In the genomic region with DNA sequence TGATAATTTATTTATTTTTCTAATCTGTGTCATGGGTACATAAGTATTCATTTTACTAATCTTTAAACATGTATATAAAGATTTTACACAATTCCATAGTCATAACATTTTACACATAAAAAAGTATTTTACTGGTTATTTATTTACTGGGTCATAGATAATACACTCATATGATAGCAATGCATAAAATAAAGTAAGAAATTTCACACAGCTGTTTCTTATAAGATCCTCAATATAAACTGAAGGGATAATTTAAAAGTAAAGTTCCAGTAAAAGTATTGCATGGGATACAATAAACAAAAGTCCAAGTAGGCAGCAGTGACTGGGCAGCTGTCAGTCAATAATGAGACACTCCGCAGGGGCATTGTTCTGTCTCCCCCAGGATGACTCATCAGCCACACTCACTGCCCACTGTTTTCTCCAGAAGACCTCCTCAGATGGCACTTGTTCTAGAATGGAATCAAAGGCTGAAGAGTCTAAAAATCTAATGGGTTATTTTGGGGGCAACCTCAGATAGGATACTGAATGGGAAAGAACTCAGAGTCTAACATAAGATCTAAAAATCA, we compare ENCODE assay signal across 12 cellular contexts. TPM values are rescaled to one million over a fixed set of nuclear protein-coding genes. Genes with fewer than 3 reads are reported as not detected.
DNase-seq lines count a peak whose midpoint lies in the region; ATAC-seq, FAIRE-seq and TF ChIP-seq lines count a peak whose summit lies in the region.
"Had no signal": no experiment of that assay in that cellular context is flagged by ENCODE, and none has a peak within 500 bp of the region (broad histone marks: within the 10 kb centered on the region; RNA-seq: fewer than 3 reads in every experiment).

No MANE protein-coding gene starts in this region.

- H3K36me3 ChIP-seq in astrocyte (ENCODE audit: insufficient read depth, low read length) (no peaks in the 10 kb centered on the region), left lung (no peaks in the 10 kb centered on the region), aorta (ENCODE audit: control insufficient read depth in 1 of 2, insufficient read depth in 2 of 2, low read length in 1 of 2) (no peaks in the 10 kb centered on the region)

- H3K9me3 Mint-ChIP-seq in astrocyte (ENCODE audit: unreplicated experiment), result no peaks in the 10 kb centered on the region

- H3K4me1 ChIP-seq in astrocyte (ENCODE audit: insufficient read depth, low read length) (peaks cover 25% of the 10 kb centered on the region), left lung (peaks cover 0 to 12% of the 10 kb centered on the region in 2 donors), aorta (ENCODE audit: control insufficient read depth in 1 of 2, insufficient read depth in 2 of 2, low read length in 2 of 2) (peaks cover 0 to 2% of the 10 kb centered on the region in 2 donors)

- peak overlapping the region; percentile 47 for H3K27ac ChIP-seq in AG04450 (ENCODE audit: low read depth, low read length)
- peak overlapping the region; percentile 94 for H3K27ac ChIP-seq in astrocyte (ENCODE audit: low read depth, low read length)
- peak overlapping the region; percentile 54 to 57 for H3K27ac ChIP-seq in left lung
- no peak overlapping the region for H3K27ac ChIP-seq in aorta (ENCODE audit: low read depth in 1 of 2, low read length in 2 of 2)

- no peak for ATAC-seq in left lung
- no peak for ATAC-seq in GM21576 (IDR thresholded peaks at IDR 0.05; ENCODE audit: unreplicated experiment)
- ATAC-seq in aorta (ENCODE audit: low FRiP score), result no peak

- DNase-seq in AG04450 (ENCODE audit: low read depth, low spot score), result no peak
- DNase-seq in HT1080 (ENCODE audit: low read depth), result peak; percentile 86
- DNase-seq in astrocyte (ENCODE audit: low read depth), result no peak
- DNase-seq in left lung, result no peak
- DNase-seq in cortex of kidney (lab: John Stamatoyannopoulos, UW), result no peak
- no peak for DNase-seq in AG20443 (ENCODE audit: low spot score)
- no peak for DNase-seq in aorta
- DNase-seq: activated CD4-positive, alpha-beta T cell treated with anti-CD3 and anti-CD28 coated beads, Interleukin-2, amount 50 U/mL, for 4 hours; left cardiac atrium; Right ventricle myocardium superior had no signal

- H3K9ac ChIP-seq in astrocyte (ENCODE audit: low read length), result peak overlapping the region; percentile 78

- peaks cover 10% of the 10 kb centered on the region for H3K79me2 ChIP-seq in astrocyte (ENCODE audit: insufficient read depth, low read length)

- peak overlapping the region; percentile 93 for H3K27ac Mint-ChIP-seq in astrocyte (ENCODE audit: unreplicated experiment)

- peak overlapping the region; percentile 85 for H3K4me2 ChIP-seq in astrocyte (ENCODE audit: low read length)

- intact Hi-C loops in left lung (cut with DNase I) (no loop called here), aorta (cut with DNase I) (loop anchor here in 1 of 2 donors (5.0 kb wide), 1 partner anchor 33 kb away; the partner anchor contains the start of gene DPY19L1)

- H3K9me3 ChIP-seq in AG04450 (ENCODE audit: control insufficient read depth, insufficient read depth, low read length) (no peaks in the 10 kb centered on the region), astrocyte (ENCODE audit: insufficient read depth, low read depth, low read length) (no peaks in the 10 kb centered on the region), left lung (no peaks in the 10 kb centered on the region), aorta (ENCODE audit: control insufficient read depth, low read length) (no peaks in the 10 kb centered on the region)

- no peak overlapping the region for H2AFZ ChIP-seq in astrocyte (ENCODE audit: low read depth, low read length)

- H3K27me3 ChIP-seq in AG04450 (ENCODE audit: control insufficient read depth, insufficient read depth, low read length) (no peaks in the 10 kb centered on the region), astrocyte (ENCODE audit: insufficient read depth, low read length) (no peaks in the 10 kb centered on the region), left lung (no peaks in the 10 kb centered on the region), aorta (ENCODE audit: control insufficient read depth in 1 of 2, insufficient read depth in 2 of 2, low read length in 1 of 2) (no peaks in the 10 kb centered on the region)

- peaks cover 7% of the 10 kb centered on the region for H3K36me3 Mint-ChIP-seq in astrocyte (ENCODE audit: low read depth, unreplicated experiment)

- CTCF ChIA-PET in AG04450 (lab: Charles Lee), result no interaction called here

- peaks cover 10% of the 10 kb centered on the region for H4K20me1 ChIP-seq in astrocyte (ENCODE audit: insufficient read depth, low read length)

- POLR2A ChIA-PET in AG04450 (lab: Yijun Ruan, JAX), result interaction anchor here (0.7 kb wide), 1 partner anchor 32 kb away, joined by 3 read pairs; no protein-coding TSS in a partner anchor

- no peaks in the 10 kb centered on the region for H3K27me3 Mint-ChIP-seq in astrocyte (ENCODE audit: low read depth, unreplicated experiment)

- 95 to 97% methylated on average over 1 of the region's 1 CpG for WGBS in aorta, 2 donors

- no peak overlapping the region for H3K4me3 Mint-ChIP-seq in astrocyte (ENCODE audit: unreplicated experiment)

- no peak for FAIRE-seq in astrocyte (lab: Jason Lieb, UNC)
- FAIRE-seq: GM12892 had no signal

- no peak for TF ChIP-seq CTCF in AG04450 (IDR thresholded peaks at IDR 0.05; ENCODE audit: low read depth, low read length)
- TF ChIP-seq CTCF in astrocyte (IDR thresholded peaks at IDR 0.05; ENCODE audit: insufficient read depth, low read depth, low read length), result no peak
- no peak for TF ChIP-seq CTCF in left lung (IDR thresholded peaks at IDR 0.05)

- H3K4me3 ChIP-seq in AG04450 (ENCODE audit: low read depth, low read length), result no peak overlapping the region
- H3K4me3 ChIP-seq in astrocyte (ENCODE audit: insufficient read depth, low read depth, low read length), result no peak overlapping the region
- no peak overlapping the region for H3K4me3 ChIP-seq in left lung
- no peak overlapping the region for H3K4me3 ChIP-seq in aorta (ENCODE audit: low read length in 2 of 2)

- peaks cover 51% of the 10 kb centered on the region for H3K4me1 Mint-ChIP-seq in astrocyte (ENCODE audit: low read depth, unreplicated experiment)

RNA-seq across cellular contexts. Expression of gene DPY19L1, which starts 32.7 kb away (rescaled TPM):
- polyA plus RNA-seq in AG04450 (2011; rRNA removed), result 28.0 and 40.5 TPM in 2 replicates
- polyA minus RNA-seq in AG04450 (2011; rRNA and poly(A)+ RNA removed), result 12.9 and 27.0 TPM in 2 replicates
- 47.8 and 58.3 TPM in 2 replicates for total RNA-seq in HT1080 (2014; rRNA removed; shearing (Covaris generic))
- polyA plus RNA-seq in HT1080 (2015; cell fraction: cytosol; rRNA removed), result 63.4 and 85.0 TPM in 2 replicates
- 67.7 and 80.4 TPM in 2 replicates for polyA plus RNA-seq in HT1080 (2015; cell fraction: nucleus; rRNA removed)
- 46.4 and 69.2 TPM in 2 replicates for total RNA-seq in astrocyte
- total RNA-seq in left lung, result 10 to 100 TPM; 58.9 to 72.9 TPM
- total RNA-seq in aorta, result 10 to 100 TPM; 28.8 to 30.8 TPM
- polyA plus RNA-seq in aorta, result 10 to 100 TPM in 1 of 2 donors, 1 to 10 TPM in 1; 4.3 to 10.3 TPM

Comparison
In these comparisons a context has a peak if more than half of its experiments do, and no peak if none do; other contexts are left out.
1. H3K27ac ChIP-seq: peak in AG04450 (single experiment), astrocyte (single experiment) and left lung (2 of 2); none in aorta (0 of 2).